Comparison of ENCODE assay signal across 23 cellular contexts in genomic region chr14:23406725-23407355, GRCh38. TPM values are rescaled to one million over a fixed set of nuclear protein-coding genes. Genes with fewer than 3 reads are reported as not detected.
"Had no signal": no experiment of that assay in that cellular context is flagged by ENCODE, and none has a peak within 500 bp of the region (broad histone marks: within the 10 kb centered on the region; RNA-seq: fewer than 3 reads in every experiment).

No MANE protein-coding gene starts in this region.

- DNase-seq: activated B cell treated with CpG ODN at 0.5 μM for 24 hours; activated CD4-positive, alpha-beta T cell treated with anti-CD3 and anti-CD28 coated beads for 1 hour; activated CD4-positive, alpha-beta T cell treated with anti-CD3 and anti-CD28 coated beads, Interleukin-2, amount 10 ng/mL, durations not matched to agents 24 days and 14 days; activated CD4-positive, alpha-beta T cell treated with anti-CD3 and anti-CD28 coated beads, Interleukin-2, amount 50 U/mL, for 48 hours; activated CD8-positive, alpha-beta memory T cell treated with anti-CD3 and anti-CD28 coated beads for 24 hours; activated effector memory CD4-positive, alpha-beta T cell treated with anti-CD3 and anti-CD28 coated beads, Interleukin-2, amount 50 U/mL, for 16 hours; activated naive CD4-positive, alpha-beta T cell treated with Interleukin-2 at 50 U/mL for 16 hours; activated naive CD8-positive, alpha-beta T cell treated with anti-CD3 and anti-CD28 coated beads, Interleukin-2, amount 50 U/mL, for 24 hours; activated T-cell treated with anti-CD3 and anti-CD28 coated beads, Interleukin-2, amount 50 U/mL, for 4 hours; amniotic stem cell; body of pancreas; KG1; NCI-H1417 treated with DMSO at 0.1 percent for 48 hours; PC-3; SIG-M5; T-cell; T-helper 2 cell; T1000 had no signal

- H3K36me3 ChIP-seq: ascending aorta had no signal

- ATAC-seq: activated naive CD4-positive, alpha-beta T cell treated with anti-CD3 and anti-CD28 coated beads, Interleukin-2, amount 50 U/mL, for 72 hours; activated naive CD8-positive, alpha-beta T cell treated with anti-CD3 and anti-CD28 coated beads, Interleukin-2, amount 50 U/mL, for 24 hours; activated T-cell treated with anti-CD3 and anti-CD28 coated beads, Interleukin-2, amount 50 U/mL, for 4 hours; body of pancreas; PC-3; T-cell had no signal

- H3K27me3 ChIP-seq: ascending aorta, body of pancreas had no signal

- H3K9me3 ChIP-seq: ascending aorta, body of pancreas had no signal

- H3K27ac ChIP-seq: ascending aorta, body of pancreas, SK-N-MC had no signal

- H3K4me1 ChIP-seq: ascending aorta, body of pancreas had no signal

- H3K4me3 ChIP-seq: ascending aorta, body of pancreas, SK-N-MC had no signal

RNA-seq across cellular contexts. Expression of gene MYH6, which starts 1.2 kb away (rescaled TPM):
- total RNA-seq: activated B cell treated with CpG ODN at 0.5 μM for 24 hours; activated T-cell treated with anti-CD3 and anti-CD28 coated beads, Interleukin-2, amount 50 U/mL, for 4 hours; ascending aorta; bronchial epithelial cell; MCF 10A; PC-3; T-cell had no signal

RNA-seq across cellular contexts. Expression of gene MYH7, which starts 28.6 kb away (rescaled TPM):
- total RNA-seq: activated B cell treated with CpG ODN at 0.5 μM for 24 hours; activated CD4-positive, alpha-beta T cell treated with anti-CD3 and anti-CD28 coated beads, Interleukin-2, amount 10 ng/mL, durations not matched to agents 24 days and 14 days; activated naive CD4-positive, alpha-beta T cell treated with anti-CD3 and anti-CD28 coated beads, Interleukin-2, amount 50 U/mL, for 72 hours; ascending aorta; bronchial epithelial cell; MCF 10A; PC-3; T-cell had no signal

RNA-seq across cellular contexts. Expression of gene CMTM5, which starts 30.0 kb away (rescaled TPM):
- total RNA-seq: activated B cell treated with CpG ODN at 0.5 μM for 24 hours; activated CD4-positive, alpha-beta T cell treated with anti-CD3 and anti-CD28 coated beads, Interleukin-2, amount 10 ng/mL, durations not matched to agents 24 days and 14 days; activated naive CD4-positive, alpha-beta T cell treated with anti-CD3 and anti-CD28 coated beads, Interleukin-2, amount 50 U/mL, for 72 hours; activated T-cell treated with anti-CD3 and anti-CD28 coated beads, Interleukin-2, amount 50 U/mL, for 4 hours; body of pancreas; bronchial epithelial cell; MCF 10A; PC-3; T-cell had no signal

RNA-seq across cellular contexts. Expression of gene IL25, which starts 34.2 kb away (rescaled TPM):
- total RNA-seq: activated B cell treated with CpG ODN at 0.5 μM for 24 hours; activated CD4-positive, alpha-beta T cell treated with anti-CD3 and anti-CD28 coated beads, Interleukin-2, amount 10 ng/mL, durations not matched to agents 24 days and 14 days; activated naive CD4-positive, alpha-beta T cell treated with anti-CD3 and anti-CD28 coated beads, Interleukin-2, amount 50 U/mL, for 72 hours; activated T-cell treated with anti-CD3 and anti-CD28 coated beads, Interleukin-2, amount 50 U/mL, for 4 hours; ascending aorta; body of pancreas; bronchial epithelial cell; MCF 10A; PC-3; T-cell had no signal

RNA-seq across cellular contexts. Expression of gene EFS, which starts 41.9 kb away (rescaled TPM):
- total RNA-seq: activated B cell treated with CpG ODN at 0.5 μM for 24 hours; activated CD4-positive, alpha-beta T cell treated with anti-CD3 and anti-CD28 coated beads, Interleukin-2, amount 10 ng/mL, durations not matched to agents 24 days and 14 days; MCF 10A had no signal
